ENCODE assay signal across 1 cellular context in the genomic region with DNA sequence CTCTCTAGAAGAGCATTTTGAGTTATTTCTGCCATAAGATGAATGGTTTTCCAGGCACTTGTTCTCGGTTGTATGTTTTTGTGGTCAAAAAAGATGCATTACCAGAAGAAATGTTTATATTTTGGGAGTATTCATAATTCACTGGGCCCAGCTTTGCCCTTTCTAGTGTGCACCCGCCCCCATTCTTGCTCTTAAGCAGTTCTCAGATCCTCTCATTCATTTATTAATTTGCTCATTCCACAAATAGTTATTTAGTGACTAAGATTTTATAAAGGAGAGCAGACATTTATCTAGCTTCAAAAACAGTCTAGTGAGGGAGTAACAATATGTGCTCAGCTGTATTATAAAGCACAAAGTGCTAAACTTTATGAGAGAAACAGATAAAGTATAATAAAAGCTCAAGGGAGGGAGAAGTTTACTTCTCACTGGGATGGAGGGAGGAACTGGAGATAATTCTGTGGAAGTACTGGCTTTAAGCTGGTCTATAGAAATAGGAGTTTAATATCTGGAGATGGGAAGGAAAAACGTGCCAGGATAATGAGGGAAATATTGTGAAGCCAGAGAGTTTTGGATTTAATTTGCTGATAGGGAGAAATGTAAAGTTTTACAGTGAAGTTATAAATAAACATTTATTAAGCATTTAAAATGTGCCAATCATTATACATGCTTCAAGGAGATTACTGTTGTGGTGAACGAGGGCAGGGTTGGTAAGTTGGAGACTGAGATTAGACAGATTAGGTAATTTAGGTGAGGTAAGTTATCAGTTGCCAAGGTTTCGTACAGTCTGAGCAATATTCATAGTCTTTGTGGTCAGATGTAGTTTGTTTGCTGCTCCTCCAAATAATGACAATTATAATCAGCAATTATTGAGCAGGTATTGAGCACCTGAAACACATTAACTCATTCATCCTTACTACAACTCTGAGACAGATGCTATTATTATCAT.
TF ChIP-seq lines count a peak whose summit lies in the region.

No MANE protein-coding gene starts in this region.

TF ChIP-seq in GM12878, 131 proteins besides CTCF, POLR2A, EP300 and RAD21 (continued from another document and continues in another):
- TF ChIP-seq MLLT1 (IDR thresholded peaks at IDR 0.05) (no peak), STAT1 (conservative IDR thresholded peaks at IDR 0.05) (no peak), RB1 (IDR thresholded peaks at IDR 0.05; ENCODE audit: borderline replicate concordance) (no peak), SP1 (IDR thresholded peaks at IDR 0.05; ENCODE audit: low read depth, low read length) (no peak), ZNF592 (IDR thresholded peaks at IDR 0.05) (no peak), IKZF1 (conservative IDR thresholded peaks at IDR 0.05) (no peak; the same call in 1 of the 2 replicates), BMI1 (IDR thresholded peaks at IDR 0.05; ENCODE audit: borderline replicate concordance) (peak; percentile 50; the same call in 1 of the 2 replicates), POLR2AphosphoS5 (IDR thresholded peaks at IDR 0.05; ENCODE audit: low read length) (no peak), MEF2A (IDR thresholded peaks at IDR 0.05; ENCODE audit: insufficient read depth, low read depth, low read length) (peak; percentile 55; the same call in 1 of the 2 replicates), SIN3A (IDR thresholded peaks at IDR 0.05; ENCODE audit: low read depth, low read length) (no peak), STAT3 (IDR thresholded peaks at IDR 0.05; ENCODE audit: low read depth, low read length) (no peak), E4F1 (IDR thresholded peaks at IDR 0.05; ENCODE audit: borderline replicate concordance, partially characterized antibody) (no peak), CEBPB (IDR thresholded peaks at IDR 0.05; ENCODE audit: borderline replicate concordance in 1 of 2, low read depth in 2 of 2, low read length in 2 of 2) (no peak), SIX5 (IDR thresholded peaks at IDR 0.05; ENCODE audit: low read depth, low read length, severe bottlenecking) (no peak), GABPA (IDR thresholded peaks at IDR 0.05; ENCODE audit: low read depth) (no peak)
- TF ChIP-seq, protein P1, sequence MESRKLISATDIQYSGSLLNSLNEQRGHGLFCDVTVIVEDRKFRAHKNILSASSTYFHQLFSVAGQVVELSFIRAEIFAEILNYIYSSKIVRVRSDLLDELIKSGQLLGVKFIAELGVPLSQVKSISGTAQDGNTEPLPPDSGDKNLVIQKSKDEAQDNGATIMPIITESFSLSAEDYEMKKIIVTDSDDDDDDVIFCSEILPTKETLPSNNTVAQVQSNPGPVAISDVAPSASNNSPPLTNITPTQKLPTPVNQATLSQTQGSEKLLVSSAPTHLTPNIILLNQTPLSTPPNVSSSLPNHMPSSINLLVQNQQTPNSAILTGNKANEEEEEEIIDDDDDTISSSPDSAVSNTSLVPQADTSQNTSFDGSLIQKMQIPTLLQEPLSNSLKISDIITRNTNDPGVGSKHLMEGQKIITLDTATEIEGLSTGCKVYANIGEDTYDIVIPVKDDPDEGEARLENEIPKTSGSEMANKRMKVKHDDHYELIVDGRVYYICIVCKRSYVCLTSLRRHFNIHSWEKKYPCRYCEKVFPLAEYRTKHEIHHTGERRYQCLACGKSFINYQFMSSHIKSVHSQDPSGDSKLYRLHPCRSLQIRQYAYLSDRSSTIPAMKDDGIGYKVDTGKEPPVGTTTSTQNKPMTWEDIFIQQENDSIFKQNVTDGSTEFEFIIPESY (IDR thresholded peaks at IDR 0.05) = no peak
- TF ChIP-seq, protein P2, sequence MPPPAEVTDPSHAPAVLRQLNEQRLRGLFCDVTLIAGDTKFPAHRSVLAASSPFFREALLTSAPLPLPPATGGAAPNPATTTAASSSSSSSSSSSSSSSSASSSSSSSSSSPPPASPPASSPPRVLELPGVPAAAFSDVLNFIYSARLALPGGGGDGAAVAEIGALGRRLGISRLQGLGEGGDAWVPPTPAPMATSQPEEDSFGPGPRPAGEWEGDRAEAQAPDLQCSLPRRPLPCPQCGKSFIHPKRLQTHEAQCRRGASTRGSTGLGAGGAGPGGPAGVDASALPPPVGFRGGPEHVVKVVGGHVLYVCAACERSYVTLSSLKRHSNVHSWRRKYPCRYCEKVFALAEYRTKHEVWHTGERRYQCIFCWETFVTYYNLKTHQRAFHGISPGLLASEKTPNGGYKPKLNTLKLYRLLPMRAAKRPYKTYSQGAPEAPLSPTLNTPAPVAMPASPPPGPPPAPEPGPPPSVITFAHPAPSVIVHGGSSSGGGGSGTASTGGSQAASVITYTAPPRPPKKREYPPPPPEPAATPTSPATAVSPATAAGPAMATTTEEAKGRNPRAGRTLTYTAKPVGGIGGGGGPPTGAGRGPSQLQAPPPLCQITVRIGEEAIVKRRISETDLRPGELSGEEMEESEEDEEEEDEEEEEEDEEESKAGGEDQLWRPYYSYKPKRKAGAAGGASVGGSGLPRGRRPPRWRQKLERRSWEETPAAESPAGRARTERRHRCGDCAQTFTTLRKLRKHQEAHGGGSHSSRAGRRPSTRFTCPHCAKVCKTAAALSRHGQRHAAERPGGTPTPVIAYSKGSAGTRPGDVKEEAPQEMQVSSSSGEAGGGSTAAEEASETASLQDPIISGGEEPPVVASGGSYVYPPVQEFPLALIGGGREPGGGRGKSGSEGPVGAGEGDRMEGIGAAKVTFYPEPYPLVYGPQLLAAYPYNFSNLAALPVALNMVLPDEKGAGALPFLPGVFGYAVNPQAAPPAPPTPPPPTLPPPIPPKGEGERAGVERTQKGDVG (CRISPR knock-in tag; IDR thresholded peaks at IDR 0.05) = no peak
- TF ChIP-seq, protein P3, sequence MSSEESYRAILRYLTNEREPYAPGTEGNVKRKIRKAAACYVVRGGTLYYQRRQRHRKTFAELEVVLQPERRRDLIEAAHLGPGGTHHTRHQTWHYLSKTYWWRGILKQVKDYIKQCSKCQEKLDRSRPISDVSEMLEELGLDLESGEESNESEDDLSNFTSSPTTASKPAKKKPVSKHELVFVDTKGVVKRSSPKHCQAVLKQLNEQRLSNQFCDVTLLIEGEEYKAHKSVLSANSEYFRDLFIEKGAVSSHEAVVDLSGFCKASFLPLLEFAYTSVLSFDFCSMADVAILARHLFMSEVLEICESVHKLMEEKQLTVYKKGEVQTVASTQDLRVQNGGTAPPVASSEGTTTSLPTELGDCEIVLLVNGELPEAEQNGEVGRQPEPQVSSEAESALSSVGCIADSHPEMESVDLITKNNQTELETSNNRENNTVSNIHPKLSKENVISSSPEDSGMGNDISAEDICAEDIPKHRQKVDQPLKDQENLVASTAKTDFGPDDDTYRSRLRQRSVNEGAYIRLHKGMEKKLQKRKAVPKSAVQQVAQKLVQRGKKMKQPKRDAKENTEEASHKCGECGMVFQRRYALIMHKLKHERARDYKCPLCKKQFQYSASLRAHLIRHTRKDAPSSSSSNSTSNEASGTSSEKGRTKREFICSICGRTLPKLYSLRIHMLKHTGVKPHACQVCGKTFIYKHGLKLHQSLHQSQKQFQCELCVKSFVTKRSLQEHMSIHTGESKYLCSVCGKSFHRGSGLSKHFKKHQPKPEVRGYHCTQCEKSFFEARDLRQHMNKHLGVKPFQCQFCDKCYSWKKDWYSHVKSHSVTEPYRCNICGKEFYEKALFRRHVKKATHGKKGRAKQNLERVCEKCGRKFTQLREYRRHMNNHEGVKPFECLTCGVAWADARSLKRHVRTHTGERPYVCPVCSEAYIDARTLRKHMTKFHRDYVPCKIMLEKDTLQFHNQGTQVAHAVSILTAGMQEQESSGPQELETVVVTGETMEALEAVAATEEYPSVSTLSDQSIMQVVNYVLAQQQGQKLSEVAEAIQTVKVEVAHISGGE (CRISPR knock-in tag; IDR thresholded peaks at IDR 0.05) = no peak
- TF ChIP-seq, protein P4, sequence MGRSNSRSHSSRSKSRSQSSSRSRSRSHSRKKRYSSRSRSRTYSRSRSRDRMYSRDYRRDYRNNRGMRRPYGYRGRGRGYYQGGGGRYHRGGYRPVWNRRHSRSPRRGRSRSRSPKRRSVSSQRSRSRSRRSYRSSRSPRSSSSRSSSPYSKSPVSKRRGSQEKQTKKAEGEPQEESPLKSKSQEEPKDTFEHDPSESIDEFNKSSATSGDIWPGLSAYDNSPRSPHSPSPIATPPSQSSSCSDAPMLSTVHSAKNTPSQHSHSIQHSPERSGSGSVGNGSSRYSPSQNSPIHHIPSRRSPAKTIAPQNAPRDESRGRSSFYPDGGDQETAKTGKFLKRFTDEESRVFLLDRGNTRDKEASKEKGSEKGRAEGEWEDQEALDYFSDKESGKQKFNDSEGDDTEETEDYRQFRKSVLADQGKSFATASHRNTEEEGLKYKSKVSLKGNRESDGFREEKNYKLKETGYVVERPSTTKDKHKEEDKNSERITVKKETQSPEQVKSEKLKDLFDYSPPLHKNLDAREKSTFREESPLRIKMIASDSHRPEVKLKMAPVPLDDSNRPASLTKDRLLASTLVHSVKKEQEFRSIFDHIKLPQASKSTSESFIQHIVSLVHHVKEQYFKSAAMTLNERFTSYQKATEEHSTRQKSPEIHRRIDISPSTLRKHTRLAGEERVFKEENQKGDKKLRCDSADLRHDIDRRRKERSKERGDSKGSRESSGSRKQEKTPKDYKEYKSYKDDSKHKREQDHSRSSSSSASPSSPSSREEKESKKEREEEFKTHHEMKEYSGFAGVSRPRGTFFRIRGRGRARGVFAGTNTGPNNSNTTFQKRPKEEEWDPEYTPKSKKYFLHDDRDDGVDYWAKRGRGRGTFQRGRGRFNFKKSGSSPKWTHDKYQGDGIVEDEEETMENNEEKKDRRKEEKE (IDR thresholded peaks at IDR 0.05) = no peak
- TF ChIP-seq, protein P5, sequence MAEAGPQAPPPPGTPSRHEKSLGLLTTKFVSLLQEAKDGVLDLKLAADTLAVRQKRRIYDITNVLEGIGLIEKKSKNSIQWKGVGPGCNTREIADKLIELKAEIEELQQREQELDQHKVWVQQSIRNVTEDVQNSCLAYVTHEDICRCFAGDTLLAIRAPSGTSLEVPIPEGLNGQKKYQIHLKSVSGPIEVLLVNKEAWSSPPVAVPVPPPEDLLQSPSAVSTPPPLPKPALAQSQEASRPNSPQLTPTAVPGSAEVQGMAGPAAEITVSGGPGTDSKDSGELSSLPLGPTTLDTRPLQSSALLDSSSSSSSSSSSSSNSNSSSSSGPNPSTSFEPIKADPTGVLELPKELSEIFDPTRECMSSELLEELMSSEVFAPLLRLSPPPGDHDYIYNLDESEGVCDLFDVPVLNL (IDR thresholded peaks at IDR 0.05; ENCODE audit: low read depth, low read length) = no peak
